ENCODE assay signal across 23 cellular contexts in genomic region chr2:71635798-71636197, GRCh38.
"Had no signal": no experiment of that assay in that cellular context is flagged by ENCODE, and none has a peak within 500 bp of the region (broad histone marks: within the 10 kb centered on the region; RNA-seq: fewer than 3 reads in every experiment).

No MANE protein-coding gene starts in this region.

- H3K27ac Mint-ChIP-seq: effector memory CD8-positive, alpha-beta T cell; endodermal cell; mesothelial cell of epicardium had no signal

- H3K36me3 ChIP-seq: esophagus squamous epithelium, gastrocnemius medialis, left lung, lower lobe of right lung had no signal

- H3K4me3 ChIP-seq: coronary artery, dorsolateral prefrontal cortex, esophagus squamous epithelium, gastrocnemius medialis, heart right ventricle, left lung, lower lobe of right lung, mucosa of descending colon had no signal

- H3K27me3 ChIP-seq: dorsolateral prefrontal cortex, esophagus squamous epithelium, gastrocnemius medialis, heart right ventricle, left lung had no signal

- H3K4me1 ChIP-seq: esophagus squamous epithelium had no signal

- H3K9me3 ChIP-seq: esophagus squamous epithelium, gastrocnemius medialis, heart right ventricle, left lung, lower lobe of right lung, mucosa of descending colon had no signal

- H3K4me3 Mint-ChIP-seq: effector memory CD8-positive, alpha-beta T cell; endodermal cell; mesothelial cell of epicardium had no signal

- H3K9me3 Mint-ChIP-seq: effector memory CD8-positive, alpha-beta T cell; endodermal cell; mesothelial cell of epicardium had no signal

- H3K36me3 Mint-ChIP-seq: mesothelial cell of epicardium had no signal

- DNase-seq: dermis blood vessel endothelial cell; dorsolateral prefrontal cortex; effector CD4-positive, alpha-beta T cell; effector memory CD8-positive, alpha-beta T cell; endodermal cell; erythroblast; esophagus squamous epithelium; foreskin fibroblast; foreskin melanocyte; gastrocnemius medialis; glutamatergic neuron; head of caudate nucleus; heart right ventricle; hippocampal formation; left cardiac atrium; left lung; left ventricle myocardium superior; lower lobe of right lung; mesenchymal stem cell; mucosa of descending colon had no signal

- H3K27ac ChIP-seq: coronary artery, dorsolateral prefrontal cortex, epithelial cell of prostate, esophagus squamous epithelium, gastrocnemius medialis, heart right ventricle, left lung, lower lobe of right lung had no signal
